ENCODE assay signal across 8 cellular contexts in the genomic region with DNA sequence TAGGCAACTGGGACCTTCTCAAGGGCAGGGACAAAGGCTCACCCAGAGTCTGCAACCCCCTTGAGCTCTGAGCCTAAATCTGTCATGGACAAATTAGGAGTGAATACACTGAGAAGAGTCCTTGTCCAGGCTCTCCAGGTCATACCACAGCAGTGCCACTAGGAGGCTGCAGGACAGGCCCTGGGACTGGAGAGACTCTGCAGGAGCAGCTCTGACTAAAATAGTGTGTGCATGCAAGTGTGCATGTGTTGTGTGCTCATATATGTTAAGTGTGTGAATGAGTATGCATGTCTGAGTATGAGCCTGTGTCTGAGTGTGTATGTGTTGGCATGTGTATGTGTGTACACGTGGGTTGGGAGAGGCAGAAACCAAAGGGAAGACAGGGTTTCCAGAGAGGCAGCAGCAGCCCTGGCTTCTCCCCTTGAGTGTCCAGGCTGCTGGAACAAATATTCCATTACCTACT. TPM values are rescaled to one million over a fixed set of nuclear protein-coding genes. Genes with fewer than 3 reads are reported as not detected.
A peak's percentile ranks its signal among the peaks of the same experiment; 100 is the strongest.
DNase-seq lines count a peak whose midpoint lies in the region; ATAC-seq and TF ChIP-seq lines count a peak whose summit lies in the region.

No MANE protein-coding gene starts in this region.

- H3K27me3 ChIP-seq in Caco-2 (replicated peaks; ENCODE audit: control insufficient read depth, insufficient read depth, low read length) = no peaks in the 10 kb centered on the region
- H3K27me3 ChIP-seq in tibial nerve = no peaks in the 10 kb centered on the region

- no peak for ATAC-seq in activated CD8-positive, alpha-beta T cell treated with anti-CD3 and anti-CD28 coated beads, Interleukin-2, amount 10 ng/mL, durations not matched to agents 7 days and 5 days
- no peak for ATAC-seq in GM18519 (IDR thresholded peaks at IDR 0.05; ENCODE audit: low FRiP score, unreplicated experiment)

- 50 to 70% methylated on average over 1 of the region's 1 CpG for WGBS in tibial nerve, 2 donors

- no peak overlapping the region for H3K27ac ChIP-seq in tibial nerve

- TF ChIP-seq CTCF in Caco-2 (IDR thresholded peaks at IDR 0.05; ENCODE audit: insufficient read depth in 1 of 2, low read depth in 1 of 2, low read length in 1 of 2, severe bottlenecking in 1 of 2, unreplicated experiment in 1 of 2) = peak; percentile 76 to 86
- TF ChIP-seq CTCF in tibial nerve (IDR thresholded peaks at IDR 0.05) = peak in 2 of 5 experiments; percentile 7 to 17

- intact Hi-C loops in Caco-2 (cut with micrococcal nuclease; ENCODE audit: unreplicated experiment) = loop anchor here (1.0 kb wide), 2 partner anchors 26 to 238 kb away; no protein-coding TSS in a partner anchor

- no peaks in the 10 kb centered on the region for H3K9me3 Mint-ChIP-seq in Caco-2 (ENCODE audit: unreplicated experiment)
- no peaks in the 10 kb centered on the region for H3K9me3 Mint-ChIP-seq in activated CD8-positive, alpha-beta T cell treated with anti-CD3 and anti-CD28 coated beads, Interleukin-2, amount 10 ng/mL, durations not matched to agents 7 days and 5 days (ENCODE audit: insufficient read depth)

- no peak for TF ChIP-seq POLR2A in tibial nerve (IDR thresholded peaks at IDR 0.05)

- no peaks in the 10 kb centered on the region for H3K27me3 Mint-ChIP-seq in Caco-2 (ENCODE audit: insufficient read depth, unreplicated experiment)
- H3K27me3 Mint-ChIP-seq in activated CD8-positive, alpha-beta T cell treated with anti-CD3 and anti-CD28 coated beads, Interleukin-2, amount 10 ng/mL, durations not matched to agents 7 days and 5 days (ENCODE audit: low read depth) = no peaks in the 10 kb centered on the region

- H3K9me3 ChIP-seq in Caco-2 (no peaks in the 10 kb centered on the region), tibial nerve (no peaks in the 10 kb centered on the region)

- no peak overlapping the region for H3K27ac Mint-ChIP-seq in Caco-2 (ENCODE audit: unreplicated experiment)
- peak overlapping the region; percentile 19 for H3K27ac Mint-ChIP-seq in activated CD8-positive, alpha-beta T cell treated with anti-CD3 and anti-CD28 coated beads, Interleukin-2, amount 10 ng/mL, durations not matched to agents 7 days and 5 days

- H3K4me1 Mint-ChIP-seq in Caco-2 (ENCODE audit: low read depth, unreplicated experiment) = peaks cover 31% of the 10 kb centered on the region
- H3K4me1 Mint-ChIP-seq in activated CD8-positive, alpha-beta T cell treated with anti-CD3 and anti-CD28 coated beads, Interleukin-2, amount 10 ng/mL, durations not matched to agents 7 days and 5 days (ENCODE audit: low read depth) = peaks cover 24% of the 10 kb centered on the region

- H3K36me3 Mint-ChIP-seq in Caco-2 (ENCODE audit: insufficient read depth, unreplicated experiment) = peaks cover 48% of the 10 kb centered on the region
- peaks cover 14% of the 10 kb centered on the region for H3K36me3 Mint-ChIP-seq in activated CD8-positive, alpha-beta T cell treated with anti-CD3 and anti-CD28 coated beads, Interleukin-2, amount 10 ng/mL, durations not matched to agents 7 days and 5 days (ENCODE audit: low read depth)

- H3K4me1 ChIP-seq in Caco-2 (peaks cover 19% of the 10 kb centered on the region), tibial nerve (peaks cover 0 to 17% (median 0%) of the 10 kb centered on the region in 4 donors)

- no peak overlapping the region for H3K4me3 Mint-ChIP-seq in Caco-2 (ENCODE audit: unreplicated experiment)
- no peak overlapping the region for H3K4me3 Mint-ChIP-seq in activated CD8-positive, alpha-beta T cell treated with anti-CD3 and anti-CD28 coated beads, Interleukin-2, amount 10 ng/mL, durations not matched to agents 7 days and 5 days

- BruUV-seq in Caco-2 (replicated peaks; lab: Mats Ljungman, UMichigan) = no TSS peak

- DNase-seq in Caco-2 (peak in 1 of 2 experiments; percentile 60), HK-2 (ENCODE audit: unreplicated experiment) (peak; percentile 41), hepatic stellate cell (ENCODE audit: low spot score) (peak; percentile 58), germinal center (ENCODE audit: low spot score) (no peak), NCI-H446 (lab: John Stamatoyannopoulos, UW) (no peak), tibial nerve (ENCODE audit: low spot score in 2 of 2) (no peak)
- peak; percentile 30 for DNase-seq in activated CD8-positive, alpha-beta T cell treated with anti-CD3 and anti-CD28 coated beads, Interleukin-2, amount 10 ng/mL, durations not matched to agents 7 days and 5 days

- H3K4me3 ChIP-seq in Caco-2 (ENCODE audit: low read depth, low read length) (no peak overlapping the region), tibial nerve (no peak overlapping the region)

- H3K36me3 ChIP-seq in Caco-2 (ENCODE audit: control insufficient read depth, insufficient read depth, low read length) (peaks cover 1% of the 10 kb centered on the region), tibial nerve (peaks cover 0 to 32% (median 0%) of the 10 kb centered on the region in 3 donors)

- POLR2A ChIA-PET in Caco-2 (lab: Charles Lee) = no interaction called here
- POLR2A ChIA-PET in activated CD8-positive, alpha-beta T cell treated with anti-CD3 and anti-CD28 coated beads, Interleukin-2, amount 10 ng/mL, durations not matched to agents 7 days and 5 days (lab: Charles Lee) = no interaction called here

- no peak for TF ChIP-seq EP300 in tibial nerve (IDR thresholded peaks at IDR 0.05)

- CTCF ChIA-PET in Caco-2 (lab: Charles Lee) = interaction anchor here (0.7 to 1.4 kb wide), 5 partner anchors 12 to 119 kb away, joined by 3 to 7 read pairs (median 3); no protein-coding TSS in a partner anchor
- CTCF ChIA-PET in activated CD8-positive, alpha-beta T cell treated with anti-CD3 and anti-CD28 coated beads, Interleukin-2, amount 10 ng/mL, durations not matched to agents 7 days and 5 days (lab: Charles Lee) = interaction anchor here (0.7 to 6.3 kb wide), 11 partner anchors 11 to 330 kb away, joined by 3 to 36 read pairs (median 5); a partner anchor contains a TSS

RNA-seq across cellular contexts. Expression of a gene that starts 27.1 kb away (rescaled TPM):
- 87.6 and 92.2 TPM in 2 replicates for total RNA-seq in Caco-2 (2022)
- total RNA-seq in activated CD8-positive, alpha-beta T cell treated with anti-CD3 and anti-CD28 coated beads, Interleukin-2, amount 10 ng/mL, durations not matched to agents 7 days and 5 days = 10 to 100 TPM; 57.3 to 60.9 TPM
- 10 to 100 TPM in 3 of 4 donors, 1 to 10 TPM in 1; 8.8 to 36.6 (median 18.9) TPM for total RNA-seq in tibial nerve

RNA-seq across cellular contexts. Expression of a gene that starts 27.2 kb away (rescaled TPM):
- 28.2 and 28.4 TPM in 2 replicates for total RNA-seq in Caco-2 (2022)
- 10 to 100 TPM; 15.5 to 17.9 TPM for total RNA-seq in activated CD8-positive, alpha-beta T cell treated with anti-CD3 and anti-CD28 coated beads, Interleukin-2, amount 10 ng/mL, durations not matched to agents 7 days and 5 days
- 10 to 100 TPM; 18.6 to 34.5 (median 27.6) TPM for total RNA-seq in tibial nerve

RNA-seq across cellular contexts. Expression of a gene that starts 58.5 kb away (rescaled TPM):
- total RNA-seq in Caco-2 (2022) = not detected in 2 replicates
- total RNA-seq in activated CD8-positive, alpha-beta T cell treated with anti-CD3 and anti-CD28 coated beads, Interleukin-2, amount 10 ng/mL, durations not matched to agents 7 days and 5 days = under 1 TPM; 0.58 to 0.70 TPM
- total RNA-seq in tibial nerve = 1 to 10 TPM in 3 of 4 donors, under 1 TPM in 1; 0.21 to 6.5 (median 4.2) TPM

Comparison
In these comparisons a context has a peak if more than half of its experiments do, and no peak if none do; other contexts are left out.
1. DNase-seq: peak in HK-2 (single experiment), activated CD8-positive, alpha-beta T cell treated with anti-CD3 and anti-CD28 coated beads, Interleukin-2, amount 10 ng/mL, durations not matched to agents 7 days and 5 days (single experiment) and hepatic stellate cell (single experiment); none in germinal center (single experiment), NCI-H446 (0 of 2) and tibial nerve (0 of 2).